ENCODE assay signal across 8 cellular contexts in genomic region chr14:24113801-24114535, GRCh38. TPM values are rescaled to one million over a fixed set of nuclear protein-coding genes. Genes with fewer than 3 reads are reported as not detected.
DNase-seq lines count a peak whose midpoint lies in the region; ATAC-seq and TF ChIP-seq lines count a peak whose summit lies in the region.

No MANE protein-coding gene starts in this region.

- H3K4me1 ChIP-seq in Caco-2 = peaks cover 3% of the 10 kb centered on the region; the same call in 1 of the 2 replicates
- peaks cover 5% of the 10 kb centered on the region; the same call in 1 of the 2 replicates for H3K4me1 ChIP-seq in HUES64 (ENCODE audit: insufficient read depth, low read length)
- peaks cover 23% of the 10 kb centered on the region for H3K4me1 ChIP-seq in mucosa of stomach (ENCODE audit: control insufficient read depth, insufficient read depth, low read length)

- peak overlapping the region; percentile 94 for H3K27ac ChIP-seq in HUES64 (ENCODE audit: low read depth, low read length)

- WGBS in HUES64 = under 1% methylated on average over 42 of the region's 42 CpGs

- H3K4me3 ChIP-seq in Caco-2 (ENCODE audit: low read depth, low read length) (peak overlapping the region; percentile 77), HUES64 (ENCODE audit: low read length) (peak overlapping the region; percentile 89), mucosa of stomach (ENCODE audit: low read length) (peak overlapping the region; percentile 86)

- TF ChIP-seq POLR2A in erythroblast (IDR thresholded peaks at IDR 0.05; ENCODE audit: low read length) = peak; percentile 88

- ATAC-seq in GM21423 (IDR thresholded peaks at IDR 0.05; ENCODE audit: unreplicated experiment) = peak; percentile 28

- H3K4me1 Mint-ChIP-seq in Caco-2 (ENCODE audit: low read depth, unreplicated experiment) = peaks cover 13% of the 10 kb centered on the region

- H3K27ac Mint-ChIP-seq in Caco-2 (ENCODE audit: unreplicated experiment) = peak overlapping the region; percentile 98

- CTCF ChIA-PET in Caco-2 (lab: Charles Lee) = interaction anchor here (0.6 to 3.3 kb wide), 14 partner anchors 8 to 1045 kb away, joined by 3 to 26 read pairs (median 5); partner anchors contain the start of genes EMC9, IRF9, PCK2 and PSME1

- BruUV-seq in Caco-2 (replicated peaks; lab: Mats Ljungman, UMichigan) = no TSS peak

- H3K36me3 ChIP-seq in Caco-2 (ENCODE audit: control insufficient read depth, insufficient read depth, low read length) (peaks cover 2% of the 10 kb centered on the region; the same call in 1 of the 2 replicates), HUES64 (ENCODE audit: insufficient read depth, low read length) (peaks cover 24% of the 10 kb centered on the region), mucosa of stomach (ENCODE audit: control insufficient read depth, insufficient read depth, low read length) (peaks cover 5% of the 10 kb centered on the region)

- H3K9me3 ChIP-seq in Caco-2 (no peaks in the 10 kb centered on the region), HUES64 (ENCODE audit: insufficient read depth, low read depth, low read length) (no peaks in the 10 kb centered on the region), mucosa of stomach (ENCODE audit: control insufficient read depth, low read length) (no peaks in the 10 kb centered on the region)

- H3K9ac ChIP-seq in HUES64 (ENCODE audit: low read depth, low read length) (peak overlapping the region; percentile 70), mucosa of stomach (ENCODE audit: low read length) (peak overlapping the region; percentile 90)

- peaks cover 29% of the 10 kb centered on the region for H3K36me3 Mint-ChIP-seq in Caco-2 (ENCODE audit: insufficient read depth, unreplicated experiment)

- no peak for TF ChIP-seq CTCF in Caco-2 (IDR thresholded peaks at IDR 0.05; ENCODE audit: insufficient read depth in 1 of 2, low read depth in 1 of 2, low read length in 1 of 2, severe bottlenecking in 1 of 2, unreplicated experiment in 1 of 2)

- no peaks in the 10 kb centered on the region for H3K9me3 Mint-ChIP-seq in Caco-2 (ENCODE audit: unreplicated experiment)

- H3K27me3 Mint-ChIP-seq in Caco-2 (ENCODE audit: insufficient read depth, unreplicated experiment) = no peaks in the 10 kb centered on the region

- H3K27me3 ChIP-seq in Caco-2 (replicated peaks; ENCODE audit: control insufficient read depth, insufficient read depth, low read length) = no peaks in the 10 kb centered on the region
- no peaks in the 10 kb centered on the region for H3K27me3 ChIP-seq in HUES64 (ENCODE audit: insufficient read depth, low read length)
- H3K27me3 ChIP-seq in mucosa of stomach (ENCODE audit: control insufficient read depth, insufficient read depth, low read length) = no peaks in the 10 kb centered on the region

- POLR2A ChIA-PET in Caco-2 (lab: Charles Lee) = interaction anchor here (0.6 to 3.3 kb wide), 18 partner anchors 11 to 793 kb away, joined by 3 to 72 read pairs (median 5); partner anchors contain the start of genes CARMIL3, CHMP4A, EMC9 and IPO4

- H3K4me3 Mint-ChIP-seq in Caco-2 (ENCODE audit: unreplicated experiment) = peak overlapping the region; percentile 100

- DNase-seq in Caco-2 (peak; percentile 95 to 96), OCI-M1 (lab: John Stamatoyannopoulos, UW) (peak; percentile 97), activated T-cell treated with anti-CD3 and anti-CD28 coated beads for 48 hours (ENCODE audit: low read depth) (peak; percentile 82), erythroblast (lab: John Stamatoyannopoulos, UW) (peak; percentile 91 to 92)
- peak; percentile 87 for DNase-seq in stimulated activated CD8-positive, alpha-beta memory T cell treated with anti-CD3 and anti-CD28 coated beads, Interleukin-4, amount 100 ng/mL, for 48 hours

- intact Hi-C loops in Caco-2 (cut with micrococcal nuclease; ENCODE audit: unreplicated experiment) = loop anchor here (1.0 to 2.0 kb wide), 4 partner anchors 20 to 75 kb away; partner anchors contain the start of genes EMC9, IPO4, IRF9 and PCK2

RNA-seq across cellular contexts. Expression of gene DCAF11, which starts 0.6 kb away (rescaled TPM):
- total RNA-seq in Caco-2 (2022) = 58.1 and 65.9 TPM in 2 replicates
- 36.6 TPM for polyA plus RNA-seq in HUES64 (2013, experiment 1 of 2)
- 41.0 TPM for polyA plus RNA-seq in HUES64 (2013, experiment 2 of 2)

RNA-seq across cellular contexts. Expression of gene NRL, which starts 0.8 kb away (rescaled TPM):
- 2.1 and 2.3 TPM in 2 replicates for total RNA-seq in Caco-2 (2022)
- 1.2 TPM for polyA plus RNA-seq in HUES64 (2013, experiment 1 of 2)
- polyA plus RNA-seq in HUES64 (2013, experiment 2 of 2) = 0.63 TPM

RNA-seq across cellular contexts. Expression of gene FITM1, which starts 16.5 kb away (rescaled TPM):
- total RNA-seq in Caco-2 (2022) = 0.39 and 0.44 TPM in 2 replicates
- not detected for polyA plus RNA-seq in HUES64 (2013, experiment 1 of 2)
- polyA plus RNA-seq in HUES64 (2013, experiment 2 of 2) = not detected

RNA-seq across cellular contexts. Expression of gene PCK2, which starts 19.9 kb away (rescaled TPM):
- total RNA-seq in Caco-2 (2022) = 132 and 146 TPM in 2 replicates
- polyA plus RNA-seq in HUES64 (2013, experiment 1 of 2) = 18.8 TPM
- polyA plus RNA-seq in HUES64 (2013, experiment 2 of 2) = 24.5 TPM

RNA-seq across cellular contexts. Expression of gene PSME1, which starts 22.0 kb away (rescaled TPM):
- total RNA-seq in Caco-2 (2022) = 130 and 141 TPM in 2 replicates
- polyA plus RNA-seq in HUES64 (2013, experiment 1 of 2) = 55.7 TPM
- polyA plus RNA-seq in HUES64 (2013, experiment 2 of 2) = 71.7 TPM

Comparison
In these comparisons a context has a peak if more than half of its experiments do, and no peak if none do; other contexts are left out.
1. Peak in every context shown above with its lines: DNase-seq, ATAC-seq, H3K4me3 ChIP-seq and H3K27ac ChIP-seq.